In the genomic region with DNA sequence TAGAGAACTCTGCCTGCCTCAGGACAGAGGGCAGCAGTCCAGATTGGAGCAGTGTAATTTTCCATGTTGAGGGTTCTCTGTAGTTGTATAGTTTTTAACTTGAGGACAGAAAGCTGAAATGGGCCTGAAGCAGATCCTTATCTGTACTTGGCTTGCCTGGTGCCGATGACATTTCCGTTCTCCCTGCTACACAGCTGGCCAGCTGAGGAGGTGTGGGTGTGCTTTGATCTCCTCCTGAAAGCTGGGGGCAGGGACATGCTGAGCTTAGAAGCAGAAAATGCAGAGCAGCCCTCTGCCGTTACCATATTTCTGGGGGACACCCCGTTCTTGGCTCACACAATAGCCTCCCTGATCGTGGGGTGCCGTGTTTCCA, we compare ENCODE assay signal across 11 cellular contexts. TPM values are rescaled to one million over a fixed set of nuclear protein-coding genes. Genes with fewer than 3 reads are reported as not detected.
DNase-seq lines count a peak whose midpoint lies in the region; ATAC-seq, FAIRE-seq and TF ChIP-seq lines count a peak whose summit lies in the region.
"Had no signal": no experiment of that assay in that cellular context is flagged by ENCODE, and none has a peak within 500 bp of the region (broad histone marks: within the 10 kb centered on the region; RNA-seq: fewer than 3 reads in every experiment).

No MANE protein-coding gene starts in this region.

- no peaks in the 10 kb centered on the region for H3K9me3 ChIP-seq in psoas muscle

- H3K4me3 Mint-ChIP-seq in activated CD8-positive, alpha-beta T cell treated with anti-CD3 and anti-CD28 coated beads for 36 hours = peak overlapping the region; percentile 41

- peak; percentile 32 for ATAC-seq in activated CD8-positive, alpha-beta T cell treated with anti-CD3 and anti-CD28 coated beads for 36 hours
- ATAC-seq in psoas muscle (peak; percentile 11 to 42 (median 36)), GM21825 (IDR thresholded peaks at IDR 0.05; ENCODE audit: unreplicated experiment) (no peak)

- peaks cover 63% of the 10 kb centered on the region for H3K4me1 ChIP-seq in psoas muscle

- TF ChIP-seq CTCF in activated CD8-positive, alpha-beta T cell treated with anti-CD3 and anti-CD28 coated beads for 36 hours (IDR thresholded peaks at IDR 0.05) = no peak
- TF ChIP-seq CTCF in fibroblast of mammary gland (conservative IDR thresholded peaks at IDR 0.05; ENCODE audit: control insufficient read depth, insufficient read depth, low read depth, low read length) (no peak), psoas muscle (IDR thresholded peaks at IDR 0.05) (no peak)

- H3K9me3 Mint-ChIP-seq in activated CD8-positive, alpha-beta T cell treated with anti-CD3 and anti-CD28 coated beads for 36 hours = no peaks in the 10 kb centered on the region

- H3K4me1 Mint-ChIP-seq in activated CD8-positive, alpha-beta T cell treated with anti-CD3 and anti-CD28 coated beads for 36 hours (ENCODE audit: low read depth) = peaks cover 87% of the 10 kb centered on the region

- intact Hi-C loops in activated CD8-positive, alpha-beta T cell treated with anti-CD3 and anti-CD28 coated beads for 36 hours (cut with micrococcal nuclease) = no loop called here
- intact Hi-C loops in psoas muscle (cut with DNase I) = no loop called here

- 30 to 72% (median 59%) methylated on average over 6 of the region's 6 CpGs for WGBS in psoas muscle, 3 donors

- H3K36me3 Mint-ChIP-seq in activated CD8-positive, alpha-beta T cell treated with anti-CD3 and anti-CD28 coated beads for 36 hours (ENCODE audit: low read depth) = peaks cover 19% of the 10 kb centered on the region

- peaks cover 12 to 42% of the 10 kb centered on the region in 2 donors for H3K36me3 ChIP-seq in psoas muscle (ENCODE audit: insufficient read depth in 1 of 2, low read depth in 1 of 2)

- POLR2A ChIA-PET in activated CD8-positive, alpha-beta T cell treated with anti-CD3 and anti-CD28 coated beads for 36 hours (lab: Charles Lee) = interaction anchor here (0.6 to 8.9 kb wide), 3 partner anchors 9 to 165 kb away, joined by 3 to 102 read pairs (median 3); partner anchors contain the start of genes GLRX and RFESD

- FAIRE-seq in GM19239 (lab: Jason Lieb, UNC) = peak; percentile 4
- FAIRE-seq: islet of Langerhans had no signal

- no peak overlapping the region for H3K4me3 ChIP-seq in fibroblast of mammary gland (ENCODE audit: control insufficient read depth, low read depth, low read length)
- no peak overlapping the region for H3K4me3 ChIP-seq in psoas muscle

- no peaks in the 10 kb centered on the region for H3K27me3 ChIP-seq in psoas muscle (ENCODE audit: insufficient read depth in 3 of 3, low read length in 2 of 3)

- CTCF ChIA-PET in activated CD8-positive, alpha-beta T cell treated with anti-CD3 and anti-CD28 coated beads for 36 hours (lab: Charles Lee) = interaction anchor here (1.0 to 4.8 kb wide), 4 partner anchors 9 to 34 kb away, joined by 3 to 19 read pairs (median 12); partner anchors contain the start of gene GLRX

- H3K27ac Mint-ChIP-seq in activated CD8-positive, alpha-beta T cell treated with anti-CD3 and anti-CD28 coated beads for 36 hours = peak overlapping the region; percentile 86

- H3K27me3 Mint-ChIP-seq in activated CD8-positive, alpha-beta T cell treated with anti-CD3 and anti-CD28 coated beads for 36 hours = no peaks in the 10 kb centered on the region

- DNase-seq in GM19239 (ENCODE audit: insufficient read length, low spot score) (no peak), fibroblast of mammary gland (ENCODE audit: low read depth) (peak; percentile 47), psoas muscle (peak; percentile 34 to 55), C1 segment of cervical spinal cord (lab: John Stamatoyannopoulos, UW) (no peak), NCI-H446 treated with DMSO at 0.1 percent for 48 hours (lab: John Stamatoyannopoulos, UW) (no peak), foreskin melanocyte (no peak)
- peak; percentile 82 for DNase-seq in activated CD8-positive, alpha-beta T cell treated with anti-CD3 and anti-CD28 coated beads for 36 hours
- DNase-seq: NCI-H524 treated with DMSO at 0.1 percent for 48 hours, T1000 had no signal

- H3K27ac ChIP-seq in psoas muscle = peak overlapping the region; percentile 95

RNA-seq across cellular contexts. Expression of gene GLRX, which starts 10.4 kb away (rescaled TPM):
- total RNA-seq in activated CD8-positive, alpha-beta T cell treated with anti-CD3 and anti-CD28 coated beads for 36 hours = 10 to 100 TPM; 28.4 to 32.6 TPM
- 100 to 1,000 TPM; 131 to 888 (median 651) TPM for total RNA-seq in psoas muscle
- 1,000 to 10,000 TPM; 1,121 to 3,024 (median 1,342) TPM for polyA plus RNA-seq in psoas muscle

Comparison
In these comparisons a context has a peak if more than half of its experiments do, and no peak if none do; other contexts are left out.
1. DNase-seq: peak in activated CD8-positive, alpha-beta T cell treated with anti-CD3 and anti-CD28 coated beads for 36 hours (single experiment), fibroblast of mammary gland (single experiment) and psoas muscle (2 of 2); none in GM19239 (single experiment), C1 segment of cervical spinal cord (0 of 14), NCI-H446 treated with DMSO at 0.1 percent for 48 hours (single experiment) and foreskin melanocyte (single experiment).